25 cellular contexts compared by ENCODE assay signal in the genomic region with DNA sequence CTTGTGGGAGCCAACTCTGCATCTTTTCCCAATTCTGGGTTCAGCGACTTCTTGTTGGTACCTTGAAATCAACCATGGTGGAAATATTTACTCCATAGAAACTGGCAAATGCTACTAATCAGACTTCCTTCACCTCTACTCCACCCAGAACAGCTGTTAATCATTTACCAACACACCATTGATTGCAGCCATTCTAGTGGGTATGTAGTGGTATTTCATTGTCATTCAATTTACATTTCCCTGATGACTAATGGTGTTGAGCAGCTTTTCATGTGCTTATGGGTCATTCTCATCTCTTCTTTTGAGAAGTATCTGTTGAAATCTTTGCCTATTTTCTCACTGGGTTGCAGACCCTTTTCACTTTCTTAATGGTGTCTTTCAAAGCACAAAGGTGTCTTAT.
DNase-seq lines count a peak whose midpoint lies in the region; ATAC-seq, FAIRE-seq and TF ChIP-seq lines count a peak whose summit lies in the region.
"Had no signal": no experiment of that assay in that cellular context is flagged by ENCODE, and none has a peak within 500 bp of the region (broad histone marks: within the 10 kb centered on the region; RNA-seq: fewer than 3 reads in every experiment).

No MANE protein-coding gene starts in this region.

- H3K9me3 ChIP-seq in RWPE2 (ENCODE audit: severe bottlenecking) (no peaks in the 10 kb centered on the region), hepatocyte (ENCODE audit: low read depth) (no peaks in the 10 kb centered on the region), small intestine (ENCODE audit: control insufficient read depth, low read depth) (no peaks in the 10 kb centered on the region)
- H3K9me3 ChIP-seq: body of pancreas had no signal

- H3K4me2 ChIP-seq in hepatocyte = no peak overlapping the region

- peak; percentile 28 for DNase-seq in EL
- no peak for DNase-seq in RWPE2 (ENCODE audit: low spot score)
- peak; percentile 71 for DNase-seq in hepatocyte (ENCODE audit: low spot score)
- peak; percentile 94 for DNase-seq in small intestine
- DNase-seq in NCI-H526 (lab: John Stamatoyannopoulos, UW) = no peak
- DNase-seq in activated CD4-positive, alpha-beta T cell treated with anti-CD3 and anti-CD28 coated beads, Interleukin-2, amount 50 U/mL, for 1 hour = no peak
- DNase-seq: activated CD4-positive, alpha-beta T cell treated with anti-CD3 and anti-CD28 coated beads, Interleukin-2, amount 10 ng/mL, durations not matched to agents 7 days and 5 days; activated naive CD8-positive, alpha-beta T cell treated with anti-CD3 and anti-CD28 coated beads, Interleukin-2, amount 10 ng/mL, durations not matched to agents 7 days and 5 days; body of pancreas; CD8-positive, alpha-beta T cell; DND-41; effector CD4-positive, alpha-beta T cell; NCI-H1417; NCI-H2107; NCI-H446 treated with DMSO at 0.1 percent for 48 hours; WERI-Rb-1 had no signal

- no peaks in the 10 kb centered on the region for H3K9me2 ChIP-seq in hepatocyte (replicated peaks; ENCODE audit: insufficient read depth)

- no peak for TF ChIP-seq CTCF in RWPE2 (IDR thresholded peaks at IDR 0.05; ENCODE audit: poor library complexity, severe bottlenecking)
- TF ChIP-seq CTCF in hepatocyte (IDR thresholded peaks at IDR 0.05; ENCODE audit: poor library complexity) = no peak

- FAIRE-seq in small intestine (lab: Jason Lieb, UNC) = peak; percentile 62
- FAIRE-seq: urothelium cell line had no signal

- H3K27me3 ChIP-seq in RWPE2 (ENCODE audit: insufficient read depth, poor library complexity, severe bottlenecking) (no peaks in the 10 kb centered on the region), hepatocyte (no peaks in the 10 kb centered on the region), small intestine (ENCODE audit: control insufficient read depth in 2 of 2, insufficient read depth in 2 of 2, low read length in 2 of 2) (no peaks in the 10 kb centered on the region)
- H3K27me3 ChIP-seq: body of pancreas had no signal

- ATAC-seq in RWPE2 (ENCODE audit: low read depth) (peak; percentile 73; the same call in 2 of the 3 replicates), HG03095 (IDR thresholded peaks at IDR 0.05; ENCODE audit: unreplicated experiment) (no peak)
- ATAC-seq: body of pancreas; CD8-positive, alpha-beta T cell; left lobe of liver; sciatic nerve; SK-N-SH treated with all-trans-retinoic acid at 6 μM for 48 hours had no signal

- H3K4me3 ChIP-seq in RWPE2 (ENCODE audit: severe bottlenecking) = no peak overlapping the region
- H3K4me3 ChIP-seq in hepatocyte = no peak overlapping the region
- no peak overlapping the region for H3K4me3 ChIP-seq in small intestine (ENCODE audit: low read depth in 1 of 2, low read length in 2 of 2)
- H3K4me3 ChIP-seq: body of pancreas, esophagus muscularis mucosa had no signal

- H3K36me3 ChIP-seq in RWPE2 (ENCODE audit: low read depth) = no peaks in the 10 kb centered on the region
- no peaks in the 10 kb centered on the region for H3K36me3 ChIP-seq in hepatocyte (replicated peaks; ENCODE audit: insufficient read depth, low read depth)
- H3K36me3 ChIP-seq in small intestine (ENCODE audit: control insufficient read depth in 2 of 2, insufficient read depth in 2 of 2, low read length in 2 of 2) = no peaks in the 10 kb centered on the region
- H3K36me3 ChIP-seq: esophagus muscularis mucosa, WERI-Rb-1 had no signal

- H3K4me1 ChIP-seq in RWPE2 (ENCODE audit: insufficient read depth, poor library complexity, severe bottlenecking) = peaks cover 4% of the 10 kb centered on the region
- H3K4me1 ChIP-seq in hepatocyte (ENCODE audit: insufficient read depth) = peaks cover 16% of the 10 kb centered on the region
- H3K4me1 ChIP-seq in small intestine (ENCODE audit: control insufficient read depth in 2 of 2, insufficient read depth in 1 of 2, low read depth in 1 of 2, low read length in 1 of 2) = peaks cover 0 to 2% of the 10 kb centered on the region in 2 donors
- H3K4me1 ChIP-seq: body of pancreas, esophagus muscularis mucosa had no signal

- H2AFZ ChIP-seq in hepatocyte = no peak overlapping the region
- H2AFZ ChIP-seq: parathyroid adenoma had no signal

- WGBS in hepatocyte (ENCODE audit: low lambda C conversion rate, missing lambda C conversion rate) = 89% methylated on average over 1 of the region's 1 CpG
- 41 to 81% (median 50%) methylated on average over 1 of the region's 1 CpG for WGBS in small intestine, 3 donors

- H3K27ac ChIP-seq in RWPE2 (ENCODE audit: poor library complexity, severe bottlenecking) (no peak overlapping the region), hepatocyte (peak overlapping the region; percentile 62), small intestine (ENCODE audit: low read depth in 1 of 2, low read length in 1 of 2) (peak overlapping the region in 1 of 2 donors; percentile 32)
- H3K27ac ChIP-seq: body of pancreas, esophagus muscularis mucosa, HL-60, parathyroid adenoma, RWPE1, WERI-Rb-1 had no signal

- no peaks in the 10 kb centered on the region for H4K20me1 ChIP-seq in hepatocyte (ENCODE audit: insufficient read depth, poor library complexity, severe bottlenecking)

- no peaks in the 10 kb centered on the region for H3K79me2 ChIP-seq in hepatocyte
- H3K79me2 ChIP-seq: parathyroid adenoma had no signal

Comparison
In these comparisons a context has a peak if more than half of its experiments do, and no peak if none do; other contexts are left out.
1. DNase-seq: peak in EL (single experiment), hepatocyte (single experiment) and small intestine (single experiment); none in RWPE2 (single experiment), NCI-H526 (0 of 2) and activated CD4-positive, alpha-beta T cell treated with anti-CD3 and anti-CD28 coated beads, Interleukin-2, amount 50 U/mL, for 1 hour (single experiment).